In the genomic region with DNA sequence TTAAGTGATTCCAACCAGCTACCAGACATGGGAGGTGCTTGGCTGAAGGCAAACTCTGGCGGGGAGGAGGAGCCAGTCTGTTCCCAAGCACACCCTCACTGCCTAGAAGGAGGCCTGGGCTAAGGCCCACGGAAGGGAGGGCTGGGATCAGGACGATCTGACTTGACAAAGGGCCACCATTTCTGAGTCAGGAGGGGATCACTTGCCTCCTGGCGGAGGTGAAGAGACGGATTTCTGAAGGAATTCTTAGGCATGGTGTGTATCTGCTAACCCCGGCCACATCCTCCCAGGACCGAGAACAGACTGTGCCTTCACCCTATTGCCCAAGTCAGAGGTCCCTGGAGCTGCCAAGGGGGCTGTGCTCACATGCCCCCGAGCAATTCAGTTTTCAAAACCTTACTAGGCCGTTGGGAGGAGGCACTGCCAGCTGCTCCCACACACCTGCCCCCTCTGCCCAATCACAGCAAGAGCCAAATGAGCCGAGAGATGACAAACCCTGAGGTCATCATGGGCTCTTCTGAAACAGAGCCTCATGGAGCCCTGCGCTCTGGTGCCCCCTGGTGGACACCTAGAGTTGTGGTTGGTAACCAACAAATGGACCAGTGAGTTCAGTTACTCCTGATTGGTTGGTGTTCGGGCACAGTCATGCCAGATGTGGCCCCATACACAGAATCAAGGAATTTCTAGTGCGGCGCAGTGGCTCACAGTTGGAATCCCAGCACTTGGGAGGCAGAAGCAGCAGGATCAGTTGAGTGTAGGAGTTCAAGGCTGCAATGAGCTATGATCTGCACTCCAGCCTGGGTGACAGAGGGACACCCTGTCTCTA, we compare ENCODE assay signal across 8 cellular contexts. TPM values are rescaled to one million over a fixed set of nuclear protein-coding genes. Genes with fewer than 3 reads are reported as not detected.
DNase-seq lines count a peak whose midpoint lies in the region; ATAC-seq and FAIRE-seq lines count a peak whose summit lies in the region.

No MANE protein-coding gene starts in this region.

- FAIRE-seq in HTR-8/SVneo (lab: Jason Lieb, UNC) = peak; percentile 88

- POLR2A ChIA-PET in naive thymus-derived CD8-positive, alpha-beta T cell (lab: Charles Lee) = interaction anchor here (0.7 to 6.1 kb wide), 6 partner anchors 19 to 63 kb away, joined by 3 to 53 read pairs (median 5); no protein-coding TSS in a partner anchor

- H3K27me3 Mint-ChIP-seq in CD4-positive, CD25-positive, alpha-beta regulatory T cell = peaks cover 5% of the 10 kb centered on the region
- H3K27me3 Mint-ChIP-seq in naive thymus-derived CD8-positive, alpha-beta T cell = peaks cover 1 to 10% (median 4%) of the 10 kb centered on the region in 5 donors
- H3K27me3 Mint-ChIP-seq in stimulated activated naive CD8-positive, alpha-beta T cell treated with anti-CD3 and anti-CD28 coated beads, Interleukin-15, Interleukin-2, amounts not matched to agents 100 ng/mL and 50 ng/mL, for 24 hours = peaks cover 11% of the 10 kb centered on the region

- H3K9me3 ChIP-seq in CD4-positive, CD25-positive, alpha-beta regulatory T cell (ENCODE audit: control insufficient read depth in 2 of 2, low read length in 2 of 2) = no peaks in the 10 kb centered on the region

- H3K36me3 Mint-ChIP-seq in CD4-positive, CD25-positive, alpha-beta regulatory T cell = no peaks in the 10 kb centered on the region
- H3K36me3 Mint-ChIP-seq in naive thymus-derived CD8-positive, alpha-beta T cell = no peaks in the 10 kb centered on the region
- H3K36me3 Mint-ChIP-seq in stimulated activated naive CD8-positive, alpha-beta T cell treated with anti-CD3 and anti-CD28 coated beads, Interleukin-15, Interleukin-2, amounts not matched to agents 100 ng/mL and 50 ng/mL, for 24 hours (ENCODE audit: low read depth) = no peaks in the 10 kb centered on the region

- H3K4me1 ChIP-seq in CD4-positive, CD25-positive, alpha-beta regulatory T cell (ENCODE audit: control insufficient read depth, insufficient read depth, low read length, poor library complexity, severe bottlenecking) = peaks cover 11% of the 10 kb centered on the region

- no peaks in the 10 kb centered on the region for H3K36me3 ChIP-seq in CD4-positive, CD25-positive, alpha-beta regulatory T cell (ENCODE audit: control insufficient read depth, insufficient read depth, low read length)

- no peak overlapping the region for H3K4me3 ChIP-seq in CD4-positive, CD25-positive, alpha-beta regulatory T cell (ENCODE audit: low read depth, low read length)

- peak overlapping the region in 2 of 3 donors; percentile 69 to 84 for H3K27ac Mint-ChIP-seq in CD4-positive, CD25-positive, alpha-beta regulatory T cell
- H3K27ac Mint-ChIP-seq in naive thymus-derived CD8-positive, alpha-beta T cell = peak overlapping the region in 9 of 10 donors; percentile 15 to 80 (median 45)
- H3K27ac Mint-ChIP-seq in stimulated activated naive CD8-positive, alpha-beta T cell treated with anti-CD3 and anti-CD28 coated beads, Interleukin-15, Interleukin-2, amounts not matched to agents 100 ng/mL and 50 ng/mL, for 24 hours = peak overlapping the region; percentile 70

- H3K27ac ChIP-seq in CD4-positive, CD25-positive, alpha-beta regulatory T cell (ENCODE audit: insufficient read depth, low read length, poor library complexity, severe bottlenecking) = no peak overlapping the region

- peaks cover 5 to 19% (median 9%) of the 10 kb centered on the region in 4 donors for H3K4me1 Mint-ChIP-seq in CD4-positive, CD25-positive, alpha-beta regulatory T cell
- H3K4me1 Mint-ChIP-seq in naive thymus-derived CD8-positive, alpha-beta T cell = peaks cover 10 to 21% (median 12%) of the 10 kb centered on the region in 4 donors
- peaks cover 16% of the 10 kb centered on the region for H3K4me1 Mint-ChIP-seq in stimulated activated naive CD8-positive, alpha-beta T cell treated with anti-CD3 and anti-CD28 coated beads, Interleukin-15, Interleukin-2, amounts not matched to agents 100 ng/mL and 50 ng/mL, for 24 hours (ENCODE audit: low read depth)

- H3K9me3 Mint-ChIP-seq in CD4-positive, CD25-positive, alpha-beta regulatory T cell = no peaks in the 10 kb centered on the region
- no peaks in the 10 kb centered on the region for H3K9me3 Mint-ChIP-seq in naive thymus-derived CD8-positive, alpha-beta T cell
- H3K9me3 Mint-ChIP-seq in stimulated activated naive CD8-positive, alpha-beta T cell treated with anti-CD3 and anti-CD28 coated beads, Interleukin-15, Interleukin-2, amounts not matched to agents 100 ng/mL and 50 ng/mL, for 24 hours = no peaks in the 10 kb centered on the region

- peak; percentile 86 to 95 (median 90) for DNase-seq in CD4-positive, CD25-positive, alpha-beta regulatory T cell
- DNase-seq in HTR-8/SVneo (ENCODE audit: insufficient read length, low spot score) (peak; percentile 97), NCI-H524 (lab: John Stamatoyannopoulos, UW) (no peak)
- peak; percentile 89 to 93 for DNase-seq in activated CD8-positive, alpha-beta memory T cell treated with anti-CD3 and anti-CD28 coated beads for 4 hours (ENCODE audit: low read depth in 2 of 2)
- peak; percentile 85 to 95 (median 90) for DNase-seq in naive thymus-derived CD8-positive, alpha-beta T cell

- peak overlapping the region in 3 of 4 donors; percentile 55 to 83 (median 65) for H3K4me3 Mint-ChIP-seq in CD4-positive, CD25-positive, alpha-beta regulatory T cell
- H3K4me3 Mint-ChIP-seq in naive thymus-derived CD8-positive, alpha-beta T cell = peak overlapping the region in 1 of 10 donors; percentile 1
- no peak overlapping the region for H3K4me3 Mint-ChIP-seq in stimulated activated naive CD8-positive, alpha-beta T cell treated with anti-CD3 and anti-CD28 coated beads, Interleukin-15, Interleukin-2, amounts not matched to agents 100 ng/mL and 50 ng/mL, for 24 hours

- ATAC-seq in CD4-positive, CD25-positive, alpha-beta regulatory T cell (ENCODE audit: low read depth in 2 of 2) = peak; percentile 98 to 99
- ATAC-seq in GM21381 (IDR thresholded peaks at IDR 0.05; ENCODE audit: unreplicated experiment) = peak; percentile 94
- ATAC-seq in esophagus mucosa = peak; percentile 90
- peak; percentile 97 for ATAC-seq in naive thymus-derived CD8-positive, alpha-beta T cell

- H3K27me3 ChIP-seq in CD4-positive, CD25-positive, alpha-beta regulatory T cell (ENCODE audit: control insufficient read depth, insufficient read depth, low read length) = peaks cover 3% of the 10 kb centered on the region

RNA-seq across cellular contexts. Expression of gene TNK2, which starts 6.5 kb away (rescaled TPM):
- 139 TPM for total RNA-seq in CD4-positive, CD25-positive, alpha-beta regulatory T cell
- 1 to 10 TPM in 3 of 4 donors, under 1 TPM in 1; 0.93 to 2.5 (median 1.7) TPM for polyA plus RNA-seq in CD4-positive, CD25-positive, alpha-beta regulatory T cell
- total RNA-seq in esophagus mucosa = 42.6 TPM
- 100 to 1,000 TPM; 146 to 149 TPM for total RNA-seq in naive thymus-derived CD8-positive, alpha-beta T cell
- polyA plus RNA-seq in naive thymus-derived CD8-positive, alpha-beta T cell = 1 to 10 TPM; 1.3 to 2.5 (median 1.6) TPM

Comparison
In these comparisons a context has a peak if more than half of its experiments do, and no peak if none do; other contexts are left out.
1. DNase-seq: peak in CD4-positive, CD25-positive, alpha-beta regulatory T cell (3 of 3), HTR-8/SVneo (single experiment), activated CD8-positive, alpha-beta memory T cell treated with anti-CD3 and anti-CD28 coated beads for 4 hours (2 of 2) and naive thymus-derived CD8-positive, alpha-beta T cell (10 of 10); none in NCI-H524 (0 of 2).
2. Peak in every context shown above with its lines, with median percentiles within 50 percentile points of each other: ATAC-seq and H3K27ac Mint-ChIP-seq.